22 cellular contexts compared by ENCODE assay signal in genomic region chr16:8812162-8812843, GRCh38. TPM values are rescaled to one million over a fixed set of nuclear protein-coding genes. Genes with fewer than 3 reads are reported as not detected.
DNase-seq lines count a peak whose midpoint lies in the region; ATAC-seq, FAIRE-seq and TF ChIP-seq lines count a peak whose summit lies in the region.
"Had no signal": no experiment of that assay in that cellular context is flagged by ENCODE, and none has a peak within 500 bp of the region (broad histone marks: within the 10 kb centered on the region; RNA-seq: fewer than 3 reads in every experiment).

No MANE protein-coding gene starts in this region.

- no peaks in the 10 kb centered on the region for H3K9me3 ChIP-seq in OCI-LY3 (ENCODE audit: insufficient read depth, low read length)
- H3K9me3 ChIP-seq: HAP-1, Peyer's patch, SJCRH30 had no signal

- H3K36me3 Mint-ChIP-seq in activated CD4-positive, alpha-beta memory T cell treated with anti-CD3 and anti-CD28 coated beads, Interleukin-2, amount 10 ng/mL, durations not matched to agents 7 days and 5 days (ENCODE audit: low read depth), result peaks cover 82% of the 10 kb centered on the region
- peaks cover 33% of the 10 kb centered on the region for H3K36me3 Mint-ChIP-seq in type B pancreatic cell

- no peak for FAIRE-seq in H54 (lab: Jason Lieb, UNC)
- FAIRE-seq: GM12878, HTR-8/SVneo had no signal

- H3K9me3 Mint-ChIP-seq in activated CD4-positive, alpha-beta memory T cell treated with anti-CD3 and anti-CD28 coated beads, Interleukin-2, amount 10 ng/mL, durations not matched to agents 7 days and 5 days, result no peaks in the 10 kb centered on the region
- H3K9me3 Mint-ChIP-seq in type B pancreatic cell, result no peaks in the 10 kb centered on the region

- POLR2A ChIA-PET in activated CD4-positive, alpha-beta memory T cell treated with anti-CD3 and anti-CD28 coated beads, Interleukin-2, amount 10 ng/mL, durations not matched to agents 7 days and 5 days (lab: Charles Lee), result no interaction called here

- H3K79me2 ChIP-seq in OCI-LY3 (ENCODE audit: low read length), result peaks cover 42% of the 10 kb centered on the region

- H3K4me2 ChIP-seq in OCI-LY3 (ENCODE audit: low read length), result peak overlapping the region; percentile 43
- H3K4me2 ChIP-seq: KMS-11 had no signal

- H3K4me3 Mint-ChIP-seq in activated CD4-positive, alpha-beta memory T cell treated with anti-CD3 and anti-CD28 coated beads, Interleukin-2, amount 10 ng/mL, durations not matched to agents 7 days and 5 days, result no peak overlapping the region
- H3K4me3 Mint-ChIP-seq in type B pancreatic cell, result peak overlapping the region; percentile 25
- H3K4me3 Mint-ChIP-seq: CD4-positive, CD25-positive, alpha-beta regulatory T cell had no signal

- H3K4me1 ChIP-seq in OCI-LY3 (ENCODE audit: low read length), result peaks cover 40% of the 10 kb centered on the region
- H3K4me1 ChIP-seq: HAP-1, Peyer's patch, SJCRH30 had no signal

- peak overlapping the region; percentile 44 for H3K27ac Mint-ChIP-seq in activated CD4-positive, alpha-beta memory T cell treated with anti-CD3 and anti-CD28 coated beads, Interleukin-2, amount 10 ng/mL, durations not matched to agents 7 days and 5 days
- peak overlapping the region; percentile 63 for H3K27ac Mint-ChIP-seq in type B pancreatic cell

- H3K4me1 Mint-ChIP-seq in activated CD4-positive, alpha-beta memory T cell treated with anti-CD3 and anti-CD28 coated beads, Interleukin-2, amount 10 ng/mL, durations not matched to agents 7 days and 5 days, result peaks cover 36% of the 10 kb centered on the region
- peaks cover 11% of the 10 kb centered on the region for H3K4me1 Mint-ChIP-seq in type B pancreatic cell (ENCODE audit: unreplicated experiment)

- TF ChIP-seq POLR2A in H54 (IDR thresholded peaks at IDR 0.05; ENCODE audit: low read depth, low read length), result no peak

- H3K4me3 ChIP-seq in OCI-LY3 (ENCODE audit: low read length), result peak overlapping the region; percentile 23; the same call in 1 of the 2 replicates
- H3K4me3 ChIP-seq: GM12878, HAP-1, Peyer's patch, SJCRH30 had no signal

- no peaks in the 10 kb centered on the region for H3K27me3 ChIP-seq in OCI-LY3 (ENCODE audit: low read depth, low read length)
- H3K27me3 ChIP-seq: Peyer's patch, SJCRH30 had no signal

- H4K20me1 ChIP-seq in OCI-LY3 (ENCODE audit: insufficient read depth, low read length), result no peaks in the 10 kb centered on the region; the same call in 1 of the 2 replicates

- no peak overlapping the region for H3K9ac ChIP-seq in OCI-LY3 (ENCODE audit: low read length)
- H3K9ac ChIP-seq: KMS-11 had no signal

- no peak for DNase-seq in activated CD4-positive, alpha-beta memory T cell treated with anti-CD3 and anti-CD28 coated beads, Interleukin-2, amount 10 ng/mL, durations not matched to agents 7 days and 5 days
- DNase-seq in type B pancreatic cell (ENCODE audit: extremely low spot score, unreplicated experiment), result no peak
- DNase-seq in mesenteric fat pad (ENCODE audit: low spot score), result no peak
- DNase-seq in NK-92 treated with Interleukin-12 subunit alpha and Interleukin-12 subunit beta, amount 100 ng/mL, for 24 hours (lab: John Stamatoyannopoulos, UW), result no peak
- no peak for DNase-seq in H54 (ENCODE audit: insufficient read length, low spot score)
- DNase-seq: CD4-positive, CD25-positive, alpha-beta regulatory T cell; COR-L47; DMS79; IMR-90; NCI-H1105; NCI-H2029 treated with DMSO at 0.1 percent for 48 hours; NCI-H226; NCI-H510A treated with DMSO at 0.1 percent for 48 hours; NCI-H748 treated with DMSO at 0.1 percent for 48 hours; Peyer's patch; SJCRH30 had no signal

- H3K27ac ChIP-seq in OCI-LY3 (ENCODE audit: low read length), result peak overlapping the region; percentile 71
- H3K27ac ChIP-seq: KMS-11, Peyer's patch, SJCRH30 had no signal

- no peaks in the 10 kb centered on the region for H3K27me3 Mint-ChIP-seq in activated CD4-positive, alpha-beta memory T cell treated with anti-CD3 and anti-CD28 coated beads, Interleukin-2, amount 10 ng/mL, durations not matched to agents 7 days and 5 days
- H3K27me3 Mint-ChIP-seq in type B pancreatic cell, result no peaks in the 10 kb centered on the region
- H3K27me3 Mint-ChIP-seq: CD4-positive, CD25-positive, alpha-beta regulatory T cell had no signal

- no peak overlapping the region for H2AFZ ChIP-seq in OCI-LY3 (ENCODE audit: low read depth, low read length)

- H3K36me3 ChIP-seq in OCI-LY3 (replicated peaks; ENCODE audit: low read depth, low read length), result peaks cover 72% of the 10 kb centered on the region

- TF ChIP-seq CTCF in OCI-LY3 (IDR thresholded peaks at IDR 0.05; ENCODE audit: low read depth, low read length) (no peak), type B pancreatic cell (conservative IDR thresholded peaks at IDR 0.05) (no peak)

- CTCF ChIA-PET in activated CD4-positive, alpha-beta memory T cell treated with anti-CD3 and anti-CD28 coated beads, Interleukin-2, amount 10 ng/mL, durations not matched to agents 7 days and 5 days (lab: Charles Lee), result interaction anchor here (1.0 kb wide), 1 partner anchor 124 kb away, joined by 3 read pairs; no protein-coding TSS in a partner anchor

- peak; percentile 74 for ATAC-seq in esophagus mucosa
- ATAC-seq: GM12878 had no signal

RNA-seq across cellular contexts. Expression of gene PMM2, which starts 14.7 kb away (rescaled TPM):
- 10 to 100 TPM; 41.7 to 41.8 TPM for total RNA-seq in activated CD4-positive, alpha-beta memory T cell treated with anti-CD3 and anti-CD28 coated beads, Interleukin-2, amount 10 ng/mL, durations not matched to agents 7 days and 5 days
- total RNA-seq in esophagus mucosa (35.2 TPM), type B pancreatic cell (ENCODE audit: low replicate concordance) (35.5 and 64.3 TPM in 2 replicates), mesenteric fat pad (51.8 TPM)

RNA-seq across cellular contexts. Expression of gene TMEM186, which starts 14.9 kb away (rescaled TPM):
- 10 to 100 TPM; 12.2 to 12.6 TPM for total RNA-seq in activated CD4-positive, alpha-beta memory T cell treated with anti-CD3 and anti-CD28 coated beads, Interleukin-2, amount 10 ng/mL, durations not matched to agents 7 days and 5 days
- total RNA-seq in esophagus mucosa, result 6.6 TPM
- total RNA-seq in type B pancreatic cell (ENCODE audit: low replicate concordance), result 14.2 and 18.4 TPM in 2 replicates
- total RNA-seq in mesenteric fat pad, result 7.7 TPM

RNA-seq across cellular contexts. Expression of gene CARHSP1, which starts 56.5 kb away (rescaled TPM):
- 100 to 1,000 TPM; 168 to 179 TPM for total RNA-seq in activated CD4-positive, alpha-beta memory T cell treated with anti-CD3 and anti-CD28 coated beads, Interleukin-2, amount 10 ng/mL, durations not matched to agents 7 days and 5 days
- total RNA-seq in esophagus mucosa (161 TPM), type B pancreatic cell (ENCODE audit: low replicate concordance) (84.6 and 88.0 TPM in 2 replicates), mesenteric fat pad (90.0 TPM)
